Comparison of ENCODE assay signal across 17 cellular contexts in the genomic region with DNA sequence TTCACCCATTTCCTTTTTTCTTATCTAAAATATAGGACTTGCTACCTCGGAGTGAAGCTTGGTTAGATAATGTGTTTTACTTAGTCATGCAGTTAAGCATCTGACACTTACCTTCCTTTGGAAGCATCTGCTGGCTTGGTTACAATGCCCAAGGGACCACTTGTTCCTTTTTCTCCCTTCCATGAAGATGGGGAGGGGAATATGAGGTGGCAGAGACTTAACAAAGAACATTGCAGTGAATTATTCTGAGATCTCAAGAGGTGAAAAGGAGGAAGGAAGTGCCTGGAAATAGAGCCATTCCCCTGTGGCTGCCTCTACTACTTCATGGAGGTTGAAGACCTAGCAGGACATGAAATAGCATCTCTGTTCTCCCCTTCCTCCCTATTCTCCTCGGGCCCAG.
DNase-seq lines count a peak whose midpoint lies in the region; ATAC-seq and TF ChIP-seq lines count a peak whose summit lies in the region.
"Had no signal": no experiment of that assay in that cellular context is flagged by ENCODE, and none has a peak within 500 bp of the region (broad histone marks: within the 10 kb centered on the region; RNA-seq: fewer than 3 reads in every experiment).

No MANE protein-coding gene starts in this region.

- H3K27ac ChIP-seq in IMR-90 (ENCODE audit: insufficient read depth, low read length): no peak overlapping the region
- no peak overlapping the region for H3K27ac ChIP-seq in naive thymus-derived CD4-positive, alpha-beta T cell (ENCODE audit: low read depth, low read length)
- H3K27ac ChIP-seq: cardiac muscle cell, SJSA1, stomach, WERI-Rb-1 had no signal

- H3K4me3 Mint-ChIP-seq in T-cell: no peak overlapping the region
- H3K4me3 Mint-ChIP-seq in naive thymus-derived CD4-positive, alpha-beta T cell: no peak overlapping the region
- H3K4me3 Mint-ChIP-seq: activated naive CD4-positive, alpha-beta T cell treated with anti-CD3 and anti-CD28 coated beads, Interleukin-2, amount 10 ng/mL, durations not matched to agents 7 days and 5 days; immature natural killer cell had no signal

- POLR2A ChIA-PET in IMR-90 (lab: Charles Lee; ENCODE audit: unreplicated experiment) (no interaction called here), T-cell (lab: Charles Lee) (interaction anchor here in 1 of 2 donors (0.5 to 0.7 kb wide), 2 partner anchors 555 to 1983 kb away, joined by 3 to 4 read pairs; no protein-coding TSS in a partner anchor)
- POLR2A ChIA-PET in naive thymus-derived CD4-positive, alpha-beta T cell (lab: Charles Lee): no interaction called here

- H4K5ac ChIP-seq in IMR-90 (ENCODE audit: low read depth, low read length): no peak overlapping the region

- H3K4me3 ChIP-seq in IMR-90 (ENCODE audit: insufficient read depth, low read depth, low read length): no peak overlapping the region
- no peak overlapping the region for H3K4me3 ChIP-seq in naive thymus-derived CD4-positive, alpha-beta T cell (ENCODE audit: low read length)
- H3K4me3 ChIP-seq: cardiac muscle cell, SJSA1, skin epidermis, stomach had no signal

- H3K14ac ChIP-seq in IMR-90 (replicated peaks; ENCODE audit: low read depth, low read length): no peak overlapping the region; the same call in 1 of the 2 replicates

- no peak overlapping the region for H2AK9ac ChIP-seq in IMR-90 (replicated peaks; ENCODE audit: low read depth, low read length, poor library complexity)

- no peak overlapping the region for H3K4ac ChIP-seq in IMR-90 (ENCODE audit: low read depth, low read length)

- peaks cover 2% of the 10 kb centered on the region; the same call in 1 of the 2 replicates for H3K4me1 ChIP-seq in IMR-90 (ENCODE audit: control insufficient read depth, insufficient read depth, low read length)
- peaks cover 4 to 11% of the 10 kb centered on the region in 2 donors for H3K4me1 ChIP-seq in naive thymus-derived CD4-positive, alpha-beta T cell (ENCODE audit: control insufficient read depth in 2 of 2, insufficient read depth in 2 of 2, low read length in 2 of 2)

- no peak overlapping the region; the same call in 2 of the 3 replicates for H2BK15ac ChIP-seq in IMR-90 (ENCODE audit: low read depth, low read length)

- no peaks in the 10 kb centered on the region for H3K27me3 Mint-ChIP-seq in T-cell
- no peaks in the 10 kb centered on the region for H3K27me3 Mint-ChIP-seq in naive thymus-derived CD4-positive, alpha-beta T cell
- H3K27me3 Mint-ChIP-seq: activated naive CD4-positive, alpha-beta T cell treated with anti-CD3 and anti-CD28 coated beads, Interleukin-2, amount 10 ng/mL, durations not matched to agents 7 days and 5 days had no signal

- no peaks in the 10 kb centered on the region for H3K9me3 ChIP-seq in IMR-90 (ENCODE audit: control insufficient read depth, insufficient read depth, low read length)
- H3K9me3 ChIP-seq in naive thymus-derived CD4-positive, alpha-beta T cell (ENCODE audit: control insufficient read depth in 2 of 3, low read length in 3 of 3): no peaks in the 10 kb centered on the region
- H3K9me3 ChIP-seq: SJSA1, stomach had no signal

- H3K27ac Mint-ChIP-seq in T-cell: peak overlapping the region; percentile 35 to 68
- peak overlapping the region in 6 of 9 donors; percentile 4 to 68 (median 29) for H3K27ac Mint-ChIP-seq in naive thymus-derived CD4-positive, alpha-beta T cell
- H3K27ac Mint-ChIP-seq: activated naive CD4-positive, alpha-beta T cell treated with anti-CD3 and anti-CD28 coated beads, Interleukin-2, amount 10 ng/mL, durations not matched to agents 7 days and 5 days had no signal

- H3K18ac ChIP-seq in IMR-90 (ENCODE audit: low read depth, low read length): no peak overlapping the region

- no peak overlapping the region for H3K4me2 ChIP-seq in IMR-90 (ENCODE audit: low read depth, low read length)

- peaks cover 9% of the 10 kb centered on the region; the same call in 1 of the 2 replicates for H3K9me1 ChIP-seq in IMR-90 (ENCODE audit: insufficient read depth, low read length)

- H4K20me1 ChIP-seq in IMR-90 (ENCODE audit: insufficient read depth, low read length): no peaks in the 10 kb centered on the region

- no peaks in the 10 kb centered on the region for H3K27me3 ChIP-seq in IMR-90 (ENCODE audit: control insufficient read depth, insufficient read depth, low read length)
- H3K27me3 ChIP-seq in naive thymus-derived CD4-positive, alpha-beta T cell (ENCODE audit: control insufficient read depth in 2 of 2, insufficient read depth in 2 of 2, low read length in 2 of 2): no peaks in the 10 kb centered on the region
- H3K27me3 ChIP-seq: cardiac muscle cell, SJSA1, stomach had no signal

- in situ Hi-C loops in IMR-90 (cut with MboI; ENCODE audit: low sequenced_read_pairs): no loop called here

- H3K56ac ChIP-seq in IMR-90 (ENCODE audit: extremely low read depth, insufficient read depth, low read length): no peak overlapping the region

- TF ChIP-seq CTCF in IMR-90 (conservative IDR thresholded peaks at IDR 0.05; ENCODE audit: low read depth, low read length): no peak

- intact Hi-C loops in IMR-90 (cut with micrococcal nuclease): no loop called here
- intact Hi-C loops in naive thymus-derived CD4-positive, alpha-beta T cell (cut with micrococcal nuclease): no loop called here

- no CpG with 5 or more reads among the region's 2 CpGs for WGBS in IMR-90 (ENCODE audit: extremely low coverage in 2 of 2, insufficient read length in 1 of 2), 2 experiments

- peaks cover 15% of the 10 kb centered on the region for H3K36me3 Mint-ChIP-seq in T-cell
- H3K36me3 Mint-ChIP-seq in naive thymus-derived CD4-positive, alpha-beta T cell: peaks cover 0 to 23% (median 12%) of the 10 kb centered on the region in 5 donors

- peak overlapping the region; percentile 27; the same call in 1 of the 2 replicates for H4K91ac ChIP-seq in IMR-90 (ENCODE audit: insufficient read depth, low read depth, low read length)

- no peak for TF ChIP-seq POLR2A in IMR-90 (IDR thresholded peaks at IDR 0.05; ENCODE audit: low read depth, low read length)

- H2AK5ac ChIP-seq in IMR-90 (ENCODE audit: low read depth, low read length): no peak overlapping the region

- no peak overlapping the region for H3K23ac ChIP-seq in IMR-90 (ENCODE audit: low read depth, low read length)

- ATAC-seq in IMR-90 (ENCODE audit: low read depth): no peak
- ATAC-seq in T-cell (replicated peaks in 1 of 4): no peak
- ATAC-seq in naive thymus-derived CD4-positive, alpha-beta T cell: no peak

- BruUV-seq in IMR-90 (replicated peaks; lab: Mats Ljungman, UMichigan): no TSS peak

- peaks cover 25 to 37% (median 31%) of the 10 kb centered on the region in 3 donors for H3K4me1 Mint-ChIP-seq in T-cell
- H3K4me1 Mint-ChIP-seq in naive thymus-derived CD4-positive, alpha-beta T cell: peaks cover 8 to 37% (median 27%) of the 10 kb centered on the region in 7 donors

- peak overlapping the region; percentile 43; the same call in 1 of the 2 replicates for H2BK20ac ChIP-seq in IMR-90 (ENCODE audit: low read depth, low read length)

- no peak overlapping the region for H2BK5ac ChIP-seq in IMR-90 (ENCODE audit: low read depth, low read length, poor library complexity, severe bottlenecking)

- no peaks in the 10 kb centered on the region for H3K36me3 ChIP-seq in IMR-90 (ENCODE audit: control insufficient read depth, insufficient read depth, low read length)
- no peaks in the 10 kb centered on the region for H3K36me3 ChIP-seq in naive thymus-derived CD4-positive, alpha-beta T cell (ENCODE audit: control insufficient read depth in 2 of 3, insufficient read depth in 3 of 3, low read length in 3 of 3)
- H3K36me3 ChIP-seq: SJSA1, WERI-Rb-1 had no signal

- no peak for TF ChIP-seq RAD21 in IMR-90 (IDR thresholded peaks at IDR 0.05; ENCODE audit: low read length)

- no peak overlapping the region for H3K9ac ChIP-seq in IMR-90 (ENCODE audit: low read depth, low read length)

- no peaks in the 10 kb centered on the region for H3K9me3 Mint-ChIP-seq in T-cell
- H3K9me3 Mint-ChIP-seq in naive thymus-derived CD4-positive, alpha-beta T cell: no peaks in the 10 kb centered on the region
- H3K9me3 Mint-ChIP-seq: activated naive CD4-positive, alpha-beta T cell treated with anti-CD3 and anti-CD28 coated beads, Interleukin-2, amount 10 ng/mL, durations not matched to agents 7 days and 5 days; immature natural killer cell had no signal

- no peak overlapping the region for H2AFZ ChIP-seq in IMR-90 (replicated peaks; ENCODE audit: low read length, poor library complexity)

- 0 out of 2 replicates have a peak overlapping the region, but pooled peaks have one; percentile 5 for H2BK120ac ChIP-seq in IMR-90 (ENCODE audit: low read depth, low read length)

- dilution Hi-C loops in IMR-90 (cut with HindIII; ENCODE audit: low sequenced_read_pairs, unreplicated experiment): no loop called here

- H4K8ac ChIP-seq in IMR-90 (ENCODE audit: low read depth in 2 of 2, low read length in 2 of 2): 0 out of 4 replicates have a peak overlapping the region, but pooled peaks of 1 of the 2 experiments have one; percentile 40

- H3K79me1 ChIP-seq in IMR-90 (ENCODE audit: low read depth in 1 of 2, low read length in 2 of 2): no peaks in the 10 kb centered on the region

- DNase-seq in SKM-1 treated with dmso at 0.1 percent for 144 hours (lab: John Stamatoyannopoulos, UW; ENCODE audit: unreplicated experiment) (peak; percentile 19), SKM-1 (lab: John Stamatoyannopoulos, UW; ENCODE audit: unreplicated experiment) (no peak), IMR-90 (no peak), T-cell (no peak), hypothalamus (lab: John Stamatoyannopoulos, UW) (no peak), NCI-H526 (lab: John Stamatoyannopoulos, UW) (no peak), NCI-H2227 treated with DMSO at 0.1 percent for 48 hours (lab: John Stamatoyannopoulos, UW) (no peak)
- no peak for DNase-seq in naive thymus-derived CD4-positive, alpha-beta T cell
- DNase-seq: activated naive CD4-positive, alpha-beta T cell treated with anti-CD3 and anti-CD28 coated beads, Interleukin-2, amount 10 ng/mL, durations not matched to agents 7 days and 5 days; foreskin melanocyte; immature natural killer cell; NCI-H146; stomach; WERI-Rb-1 had no signal

- CTCF ChIA-PET in IMR-90 (lab: Yijun Ruan, JAX) (interaction anchor here (0.7 to 1.3 kb wide), 2 partner anchors 9 to 180 kb away, joined by 3 read pairs; no protein-coding TSS in a partner anchor), T-cell (lab: Charles Lee) (no interaction called here)
- CTCF ChIA-PET in naive thymus-derived CD4-positive, alpha-beta T cell (lab: Charles Lee): no interaction called here

TF ChIP-seq in IMR-90, 13 proteins besides CTCF, POLR2A, EP300 and RAD21 (continues in another document):
- no peak for TF ChIP-seq BHLHE40 (IDR thresholded peaks at IDR 0.05; ENCODE audit: low read depth, low read length)
- TF ChIP-seq MXI1 (IDR thresholded peaks at IDR 0.05; ENCODE audit: borderline replicate concordance, low read depth, low read length): no peak
- TF ChIP-seq MAZ (IDR thresholded peaks at IDR 0.05; ENCODE audit: borderline replicate concordance, low read depth, low read length): no peak
- no peak for TF ChIP-seq SMC3 (IDR thresholded peaks at IDR 0.05; ENCODE audit: low read depth, low read length)
- TF ChIP-seq FOS (IDR thresholded peaks at IDR 0.05; ENCODE audit: low read depth, low read length): no peak
- no peak for TF ChIP-seq NFE2L2 (IDR thresholded peaks at IDR 0.05; ENCODE audit: low read depth, low read length)
